Comparison of ENCODE assay signal across 8 cellular contexts in the genomic region with DNA sequence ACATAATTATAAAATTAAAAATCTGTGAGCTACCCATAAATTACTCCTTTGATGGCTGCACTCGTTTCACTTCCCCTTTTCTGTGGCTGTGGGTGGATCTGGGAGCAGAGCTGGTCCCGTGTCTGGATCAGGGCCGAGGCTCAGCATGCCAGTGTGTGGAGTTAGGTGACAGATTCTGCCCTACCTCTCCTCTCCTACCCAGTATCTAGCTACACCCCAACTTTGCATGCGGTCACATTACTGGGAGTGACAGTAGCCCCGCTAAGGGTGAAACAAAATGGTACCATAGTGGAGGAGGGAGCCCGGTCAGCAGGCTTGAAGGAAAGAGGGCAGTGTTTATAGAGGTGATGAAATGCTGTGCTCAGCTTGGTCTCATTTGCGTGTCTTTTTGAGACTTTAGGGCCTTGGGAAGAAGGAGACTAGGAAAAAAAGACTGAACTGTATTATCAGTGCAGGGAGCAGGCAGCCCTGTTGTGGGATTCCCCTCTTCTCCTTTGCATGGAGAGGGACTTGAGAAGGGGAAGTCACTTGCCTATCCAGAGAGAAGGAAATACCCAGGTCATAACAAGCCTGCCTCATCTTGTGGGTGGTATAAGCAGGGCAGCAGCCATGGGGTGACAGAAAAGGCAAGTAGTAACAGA. TPM values are rescaled to one million over a fixed set of nuclear protein-coding genes. Genes with fewer than 3 reads are reported as not detected.
DNase-seq lines count a peak whose midpoint lies in the region; ATAC-seq and TF ChIP-seq lines count a peak whose summit lies in the region.

No MANE protein-coding gene starts in this region.

- no peaks in the 10 kb centered on the region for H3K36me3 Mint-ChIP-seq in CD4-positive, alpha-beta T cell (ENCODE audit: low read depth)

- DNase-seq in CD4-positive, alpha-beta T cell = no peak
- DNase-seq in esophagus squamous epithelium (lab: John Stamatoyannopoulos, UW) (no peak), T-helper 2 cell (no peak), NCI-H2196 (lab: John Stamatoyannopoulos, UW; ENCODE audit: unreplicated experiment) (no peak), posterior cingulate gyrus (no peak), mesenteric fat pad (ENCODE audit: low spot score) (no peak)

- no peak overlapping the region for H3K4me3 Mint-ChIP-seq in CD4-positive, alpha-beta T cell

- H3K4me1 ChIP-seq in esophagus squamous epithelium = peaks cover 7 to 77% (median 25%) of the 10 kb centered on the region in 3 donors

- TF ChIP-seq POLR2A in esophagus squamous epithelium (IDR thresholded peaks at IDR 0.05) = no peak

- intact Hi-C loops in CD4-positive, alpha-beta T cell (cut with DNase I, micrococcal nuclease) = no loop called here
- intact Hi-C loops in esophagus squamous epithelium (cut with DNase I) = no loop called here
- intact Hi-C loops in posterior cingulate gyrus (cut with DNase I) = no loop called here

- H3K4me3 ChIP-seq in esophagus squamous epithelium = no peak overlapping the region

- H3K27ac ChIP-seq in CD4-positive, alpha-beta T cell (ENCODE audit: low read depth, low read length) = no peak overlapping the region
- peak overlapping the region in 3 of 4 donors; percentile 31 to 58 (median 48) for H3K27ac ChIP-seq in esophagus squamous epithelium

- TF ChIP-seq CTCF in CD4-positive, alpha-beta T cell (IDR thresholded peaks at IDR 0.05) = no peak
- no peak for TF ChIP-seq CTCF in esophagus squamous epithelium (IDR thresholded peaks at IDR 0.05)

- POLR2A ChIA-PET in CD4-positive, alpha-beta T cell (lab: Charles Lee) = interaction anchor here (0.7 kb wide), 1 partner anchor 68 kb away, joined by 3 read pairs; no protein-coding TSS in a partner anchor

- H3K27ac Mint-ChIP-seq in CD4-positive, alpha-beta T cell = no peak overlapping the region

- no peaks in the 10 kb centered on the region for H3K27me3 Mint-ChIP-seq in CD4-positive, alpha-beta T cell

- H3K9me3 Mint-ChIP-seq in CD4-positive, alpha-beta T cell = no peaks in the 10 kb centered on the region

- CTCF ChIA-PET in CD4-positive, alpha-beta T cell (lab: Charles Lee) = no interaction called here

- no peaks in the 10 kb centered on the region for H3K9me3 ChIP-seq in CD4-positive, alpha-beta T cell (ENCODE audit: control insufficient read depth, low read length)
- no peaks in the 10 kb centered on the region for H3K9me3 ChIP-seq in esophagus squamous epithelium

- H3K27me3 ChIP-seq in CD4-positive, alpha-beta T cell (ENCODE audit: control insufficient read depth, insufficient read depth, low read length) = no peaks in the 10 kb centered on the region
- no peaks in the 10 kb centered on the region for H3K27me3 ChIP-seq in esophagus squamous epithelium

- H3K4me1 Mint-ChIP-seq in CD4-positive, alpha-beta T cell (ENCODE audit: low read depth) = peaks cover 21% of the 10 kb centered on the region

- no peaks in the 10 kb centered on the region for H3K36me3 ChIP-seq in esophagus squamous epithelium

- ATAC-seq in CD4-positive, alpha-beta T cell (ENCODE audit: poor library complexity) = peak; percentile 21
- ATAC-seq in GM19372 (IDR thresholded peaks at IDR 0.05; ENCODE audit: low read depth, unreplicated experiment) (peak; percentile 51), HG03196 (IDR thresholded peaks at IDR 0.05; ENCODE audit: unreplicated experiment) (peak; percentile 62)

- 51 to 76% methylated on average over 7 of the region's 7 CpGs for WGBS in esophagus squamous epithelium, 2 donors

RNA-seq across cellular contexts. Expression of gene ARHGAP10, which starts 48.4 kb away (rescaled TPM):
- 1 to 10 TPM; 5.6 to 5.7 TPM for total RNA-seq in CD4-positive, alpha-beta T cell
- 100 to 1,000 TPM in 1 of 4 donors, 10 to 100 TPM in 3; 26.5 to 117 (median 29.7) TPM for total RNA-seq in esophagus squamous epithelium
- 43.4 TPM for total RNA-seq in mesenteric fat pad
